14 cellular contexts compared by ENCODE assay signal in genomic region chr3:66423791-66424190, GRCh38.
DNase-seq lines count a peak whose midpoint lies in the region; ATAC-seq and TF ChIP-seq lines count a peak whose summit lies in the region.
"Had no signal": no experiment of that assay in that cellular context is flagged by ENCODE, and none has a peak within 500 bp of the region (broad histone marks: within the 10 kb centered on the region; RNA-seq: fewer than 3 reads in every experiment).

No MANE protein-coding gene starts in this region.

- peak; percentile 20 for DNase-seq in cardiac septum (ENCODE audit: low spot score)
- no peak for DNase-seq in right cardiac atrium
- DNase-seq in adipocyte (ENCODE audit: low read depth) = peak; percentile 55
- no peak for DNase-seq in right atrium auricular region (ENCODE audit: low spot score)
- no peak for DNase-seq in upper lobe of right lung
- DNase-seq in Ammon's horn (ENCODE audit: low spot score) = no peak
- DNase-seq: central memory CD4-positive, alpha-beta T cell; naive B cell; NCI-H1436 treated with DMSO at 0.1 percent for 48 hours; NCI-H774 had no signal

- no peak overlapping the region for H3K9ac ChIP-seq in adipocyte (ENCODE audit: low read length)

- ATAC-seq in right cardiac atrium = no peak
- peak; percentile 18 for ATAC-seq in upper lobe of right lung
- no peak for ATAC-seq in HG03378 (IDR thresholded peaks at IDR 0.05; ENCODE audit: unreplicated experiment)
- no peak for ATAC-seq in HG02678 (IDR thresholded peaks at IDR 0.05; ENCODE audit: unreplicated experiment)
- ATAC-seq: esophagus mucosa had no signal

- H3K36me3 ChIP-seq in adipocyte (ENCODE audit: control insufficient read depth, insufficient read depth, low read length, severe bottlenecking) (no peaks in the 10 kb centered on the region), right atrium auricular region (no peaks in the 10 kb centered on the region), upper lobe of right lung (peaks cover 4% of the 10 kb centered on the region)
- H3K36me3 ChIP-seq: HAP-1 had no signal

- H3K27me3 ChIP-seq in right cardiac atrium (ENCODE audit: control insufficient read depth, insufficient read depth) = no peaks in the 10 kb centered on the region
- H3K27me3 ChIP-seq in adipocyte (replicated peaks; ENCODE audit: control insufficient read depth, insufficient read depth, low read length) = no peaks in the 10 kb centered on the region
- no peaks in the 10 kb centered on the region for H3K27me3 ChIP-seq in right atrium auricular region
- H3K27me3 ChIP-seq in upper lobe of right lung = no peaks in the 10 kb centered on the region

- no peaks in the 10 kb centered on the region for H3K9me3 ChIP-seq in right cardiac atrium (ENCODE audit: control insufficient read depth, low read length)
- no peaks in the 10 kb centered on the region for H3K9me3 ChIP-seq in adipocyte (ENCODE audit: control insufficient read depth, low read length)
- H3K9me3 ChIP-seq in right atrium auricular region = no peaks in the 10 kb centered on the region
- no peaks in the 10 kb centered on the region for H3K9me3 ChIP-seq in upper lobe of right lung

- TF ChIP-seq CTCF in right atrium auricular region (IDR thresholded peaks at IDR 0.05) (no peak), upper lobe of right lung (IDR thresholded peaks at IDR 0.05) (no peak)

- H3K27ac ChIP-seq in right cardiac atrium (ENCODE audit: low read length) = no peak overlapping the region
- peak overlapping the region; percentile 64 to 67 for H3K27ac ChIP-seq in right atrium auricular region
- no peak overlapping the region for H3K27ac ChIP-seq in upper lobe of right lung

- peaks cover 10% of the 10 kb centered on the region for H3K4me1 ChIP-seq in right cardiac atrium (ENCODE audit: control insufficient read depth, insufficient read depth, low read length)
- peaks cover 22% of the 10 kb centered on the region for H3K4me1 ChIP-seq in adipocyte (ENCODE audit: control insufficient read depth, insufficient read depth, low read length)
- H3K4me1 ChIP-seq in right atrium auricular region = peaks cover 0 to 63% of the 10 kb centered on the region in 2 donors
- H3K4me1 ChIP-seq in upper lobe of right lung = peaks cover 39% of the 10 kb centered on the region

- H3K4me3 ChIP-seq in right cardiac atrium (ENCODE audit: low read length) = no peak overlapping the region
- H3K4me3 ChIP-seq in adipocyte (ENCODE audit: low read length) = no peak overlapping the region
- H3K4me3 ChIP-seq in right atrium auricular region = no peak overlapping the region
- H3K4me3 ChIP-seq in upper lobe of right lung = no peak overlapping the region
- H3K4me3 ChIP-seq: HAP-1 had no signal

- WGBS in right cardiac atrium = 27% methylated on average over 3 of the region's 3 CpGs

- intact Hi-C loops in cardiac septum (cut with DNase I) (no loop called here), right cardiac atrium (cut with DNase I) (no loop called here), upper lobe of right lung (cut with DNase I) (no loop called here)

Comparison
In these comparisons a context has a peak if more than half of its experiments do, and no peak if none do; other contexts are left out.
1. DNase-seq: peak in cardiac septum (single experiment) and adipocyte (single experiment); none in right cardiac atrium (0 of 3), right atrium auricular region (single experiment), upper lobe of right lung (single experiment) and Ammon's horn (single experiment).
2. H3K27ac ChIP-seq: peak in right atrium auricular region (2 of 2); none in right cardiac atrium (single experiment) and upper lobe of right lung (single experiment).